In genomic region chr12:27277846-27278260, GRCh38 we compare ENCODE assay signal across 8 cellular contexts. TPM values are rescaled to one million over a fixed set of nuclear protein-coding genes. Genes with fewer than 3 reads are reported as not detected.
DNase-seq lines count a peak whose midpoint lies in the region; FAIRE-seq and TF ChIP-seq lines count a peak whose summit lies in the region.

No MANE protein-coding gene starts in this region.

- intact Hi-C loops in sigmoid colon (cut with DNase I): no loop called here

- H3K9me3 ChIP-seq in HEK293 (ENCODE audit: control insufficient read depth, insufficient read depth, low read depth, low read length) (no peaks in the 10 kb centered on the region), sigmoid colon (no peaks in the 10 kb centered on the region)

- peaks cover 21% of the 10 kb centered on the region for H3K4me1 ChIP-seq in HEK293 (ENCODE audit: control insufficient read depth, insufficient read depth, low read length)
- peaks cover 0 to 96% (median 84%) of the 10 kb centered on the region in 4 donors for H3K4me1 ChIP-seq in sigmoid colon

- POLR2A ChIA-PET in activated CD4-positive, alpha-beta T cell treated with anti-CD3 and anti-CD28 coated beads, Interleukin-2, amount 10 ng/mL, durations not matched to agents 7 days and 5 days (lab: Charles Lee): no interaction called here
- POLR2A ChIA-PET in HEK293 (lab: Yijun Ruan, JAX): no interaction called here

- CTCF ChIA-PET in activated CD4-positive, alpha-beta T cell treated with anti-CD3 and anti-CD28 coated beads, Interleukin-2, amount 10 ng/mL, durations not matched to agents 7 days and 5 days (lab: Charles Lee): interaction anchor here (0.5 to 0.6 kb wide), 2 partner anchors 143 to 259 kb away, joined by 3 read pairs; no protein-coding TSS in a partner anchor
- CTCF ChIA-PET in HEK293 (lab: Yijun Ruan, JAX): interaction anchor here (0.6 to 2.4 kb wide), 5 partner anchors 10 to 393 kb away, joined by 3 to 7 read pairs (median 5); no protein-coding TSS in a partner anchor

- WGBS in sigmoid colon, 2 donors: 13 to 45% methylated on average over 1 of the region's 1 CpG

- no peak overlapping the region for H3K27ac Mint-ChIP-seq in activated CD4-positive, alpha-beta T cell treated with anti-CD3 and anti-CD28 coated beads, Interleukin-2, amount 10 ng/mL, durations not matched to agents 7 days and 5 days

- no peak overlapping the region for H3K4me3 Mint-ChIP-seq in activated CD4-positive, alpha-beta T cell treated with anti-CD3 and anti-CD28 coated beads, Interleukin-2, amount 10 ng/mL, durations not matched to agents 7 days and 5 days

- H3K9me3 Mint-ChIP-seq in activated CD4-positive, alpha-beta T cell treated with anti-CD3 and anti-CD28 coated beads, Interleukin-2, amount 10 ng/mL, durations not matched to agents 7 days and 5 days: no peaks in the 10 kb centered on the region

- no peak for TF ChIP-seq POLR2A in sigmoid colon (IDR thresholded peaks at IDR 0.05)

- no peak for FAIRE-seq in frontal cortex (lab: Jason Lieb, UNC)

- H3K36me3 ChIP-seq in HEK293 (ENCODE audit: control insufficient read depth in 2 of 2, insufficient read depth in 1 of 2, low read length in 2 of 2): no peaks in the 10 kb centered on the region
- no peaks in the 10 kb centered on the region for H3K36me3 ChIP-seq in sigmoid colon

- no peaks in the 10 kb centered on the region for H3K27me3 Mint-ChIP-seq in activated CD4-positive, alpha-beta T cell treated with anti-CD3 and anti-CD28 coated beads, Interleukin-2, amount 10 ng/mL, durations not matched to agents 7 days and 5 days

- H3K27ac ChIP-seq in HEK293 (ENCODE audit: extremely low read depth, low read depth, low read length) (no peak overlapping the region), sigmoid colon (peak overlapping the region; percentile 57 to 76 (median 68))

- no peaks in the 10 kb centered on the region for H3K27me3 ChIP-seq in sigmoid colon

- H3K36me3 Mint-ChIP-seq in activated CD4-positive, alpha-beta T cell treated with anti-CD3 and anti-CD28 coated beads, Interleukin-2, amount 10 ng/mL, durations not matched to agents 7 days and 5 days (ENCODE audit: low read depth): peaks cover 3% of the 10 kb centered on the region

- peak; percentile 18 for DNase-seq in activated CD4-positive, alpha-beta T cell treated with anti-CD3 and anti-CD28 coated beads for 48 hours
- no peak for DNase-seq in activated CD4-positive, alpha-beta T cell treated with anti-CD3 and anti-CD28 coated beads, Interleukin-2, amount 10 ng/mL, durations not matched to agents 7 days and 5 days
- DNase-seq in NCI-H2196 (lab: John Stamatoyannopoulos, UW; ENCODE audit: unreplicated experiment) (peak; percentile 77), fibroblast of gingiva (ENCODE audit: low read depth) (peak; percentile 89), sigmoid colon (no peak), frontal cortex (ENCODE audit: low spot score in 2 of 2) (no peak), NCI-H1092 treated with DMSO at 0.1 percent for 48 hours (lab: John Stamatoyannopoulos, UW) (no peak)

- TF ChIP-seq EP300 in sigmoid colon (IDR thresholded peaks at IDR 0.05): peak in 1 of 4 donors; percentile 13

- H3K4me1 Mint-ChIP-seq in activated CD4-positive, alpha-beta T cell treated with anti-CD3 and anti-CD28 coated beads, Interleukin-2, amount 10 ng/mL, durations not matched to agents 7 days and 5 days: peaks cover 10% of the 10 kb centered on the region

- H3K4me3 ChIP-seq in HEK293 (ENCODE audit: low read depth, low read length): no peak overlapping the region
- no peak overlapping the region for H3K4me3 ChIP-seq in sigmoid colon

- no peak for TF ChIP-seq CTCF in HEK293 (tag by site-specific recombination; IDR thresholded peaks at IDR 0.05)
- TF ChIP-seq CTCF in sigmoid colon (IDR thresholded peaks at IDR 0.05): no peak

TF ChIP-seq in HEK293, 187 proteins besides CTCF, POLR2A, EP300 and RAD21 (continues in another document):
- TF ChIP-seq ZNF530 (tag by site-specific recombination; IDR thresholded peaks at IDR 0.05; ENCODE audit: low read depth) (no peak), FEZF1 (tag by site-specific recombination; IDR thresholded peaks at IDR 0.05) (peak; percentile 61; the same call in 1 of the 2 replicates), ZNF398 (tag by site-specific recombination; IDR thresholded peaks at IDR 0.05) (no peak), ZNF433 (tag by site-specific recombination; IDR thresholded peaks at IDR 0.05; ENCODE audit: low read depth) (no peak), ZNF449 (tag by site-specific recombination; IDR thresholded peaks at IDR 0.05) (no peak), KLF16 (tag by site-specific recombination; IDR thresholded peaks at IDR 0.05) (no peak), ZNF114 (tag by site-specific recombination; IDR thresholded peaks at IDR 0.05) (no peak), YY2 (tag by site-specific recombination; IDR thresholded peaks at IDR 0.05) (no peak), ZNF843 (tag by site-specific recombination; IDR thresholded peaks at IDR 0.05) (no peak), PRDM6 (tag by site-specific recombination; IDR thresholded peaks at IDR 0.05) (peak; percentile 81), ZNF221 (tag by site-specific recombination; IDR thresholded peaks at IDR 0.05; ENCODE audit: borderline replicate concordance) (no peak), PATZ1 (tag by site-specific recombination; IDR thresholded peaks at IDR 0.05) (no peak), ZNF394 (tag by site-specific recombination; IDR thresholded peaks at IDR 0.05; ENCODE audit: borderline replicate concordance) (peak; percentile 53; the same call in 1 of the 2 replicates), ZNF670 (tag by site-specific recombination; IDR thresholded peaks at IDR 0.05; ENCODE audit: low read depth) (no peak)

RNA-seq across cellular contexts. Expression of gene STK38L, which starts 33.8 kb away (rescaled TPM):
- total RNA-seq in activated CD4-positive, alpha-beta T cell treated with anti-CD3 and anti-CD28 coated beads, Interleukin-2, amount 10 ng/mL, durations not matched to agents 7 days and 5 days: 10 to 100 TPM; 18.2 to 20.4 TPM
- total RNA-seq in sigmoid colon (10 to 100 TPM; 67.3 to 86.2 (median 78.3) TPM), frontal cortex (22.0 TPM)
- 10 to 100 TPM; 16.8 to 20.1 (median 17.4) TPM for polyA plus RNA-seq in sigmoid colon

RNA-seq across cellular contexts. Expression of gene BMAL2, which starts 54.8 kb away (rescaled TPM):
- total RNA-seq in activated CD4-positive, alpha-beta T cell treated with anti-CD3 and anti-CD28 coated beads, Interleukin-2, amount 10 ng/mL, durations not matched to agents 7 days and 5 days: 10 to 100 TPM; 17.3 to 18.0 TPM
- total RNA-seq in sigmoid colon: 1 to 10 TPM; 3.2 to 6.2 (median 3.9) TPM
- polyA plus RNA-seq in sigmoid colon: 1 to 10 TPM; 2.4 to 4.8 (median 4.4) TPM
- total RNA-seq in frontal cortex: 42.4 TPM

Comparison
In these comparisons a context has a peak if more than half of its experiments do, and no peak if none do; other contexts are left out.
1. DNase-seq: peak in activated CD4-positive, alpha-beta T cell treated with anti-CD3 and anti-CD28 coated beads for 48 hours (single experiment), NCI-H2196 (single experiment) and fibroblast of gingiva (single experiment); none in activated CD4-positive, alpha-beta T cell treated with anti-CD3 and anti-CD28 coated beads, Interleukin-2, amount 10 ng/mL, durations not matched to agents 7 days and 5 days (single experiment), sigmoid colon (single experiment), frontal cortex (0 of 2) and NCI-H1092 treated with DMSO at 0.1 percent for 48 hours (single experiment).